ENCODE assay signal across 20 cellular contexts in the genomic region with DNA sequence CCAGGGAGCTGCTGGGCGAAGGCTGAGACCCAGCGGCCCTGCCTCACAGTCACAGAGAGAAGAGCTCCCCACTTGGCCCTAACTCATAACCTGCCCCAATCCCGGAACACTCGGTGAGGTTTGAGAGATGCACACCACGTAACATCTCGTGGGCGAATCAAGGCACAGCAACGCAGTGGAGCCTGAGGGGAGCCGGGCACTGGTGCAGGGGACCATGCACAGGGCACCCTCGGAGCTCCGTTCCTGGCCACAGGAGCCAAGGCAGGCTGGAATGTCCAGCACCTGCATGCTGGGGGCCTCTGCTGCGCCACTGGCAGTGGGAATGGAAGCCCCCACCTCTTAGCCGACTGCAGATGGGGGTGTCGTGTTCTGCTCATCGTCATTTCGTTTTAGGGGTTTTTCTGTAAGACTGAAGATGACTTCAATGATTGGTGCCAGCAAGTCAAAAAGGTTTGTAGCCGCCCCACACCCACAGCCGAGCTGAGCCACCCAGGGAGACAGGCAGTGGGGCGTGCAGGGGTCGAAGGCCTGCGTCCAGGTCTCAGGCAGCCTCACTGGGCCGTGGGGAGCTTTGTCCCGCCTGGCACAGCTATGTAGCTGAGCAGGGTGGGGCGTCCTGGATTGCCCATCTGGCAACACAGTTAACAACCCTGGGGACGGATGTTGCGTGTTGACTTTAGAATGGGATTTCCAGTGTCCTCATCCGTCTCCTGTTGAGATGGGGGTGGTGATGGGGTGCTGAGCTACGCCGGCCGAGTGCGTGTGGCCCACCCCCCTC.
"Had no signal": no experiment of that assay in that cellular context is flagged by ENCODE, and none has a peak within 500 bp of the region (broad histone marks: within the 10 kb centered on the region; RNA-seq: fewer than 3 reads in every experiment).

No MANE protein-coding gene starts in this region.

- H3K27me3 ChIP-seq: esophagus muscularis mucosa, gastroesophageal sphincter, ovary, right lobe of liver, transverse colon had no signal

- H3K4me1 ChIP-seq: esophagus muscularis mucosa, gastroesophageal sphincter, right lobe of liver, transverse colon had no signal

- H3K9me3 Mint-ChIP-seq: central memory CD8-positive, alpha-beta T cell; nephron progenitor cell; stimulated activated memory B cell treated with anti-CD40 and anti-IgM and Interleukin-4, amounts not matched to agents 10 μg/mL and 1 μg/mL and 100 μg/mL, for 72 hours; stimulated activated naive CD8-positive, alpha-beta T cell treated with anti-CD3 and anti-CD28 coated beads, Interleukin-15, amount 100 ng/mL, for 72 hours had no signal

- ATAC-seq: gastroesophageal sphincter; left ventricle myocardium superior; right lobe of liver; stimulated activated memory B cell treated with anti-CD40 and anti-IgM and Interleukin-4, amounts not matched to agents 10 μg/mL and 1 μg/mL and 100 μg/mL, for 72 hours; stimulated activated naive CD8-positive, alpha-beta T cell treated with anti-CD3 and anti-CD28 coated beads, Interleukin-15, amount 100 ng/mL, for 72 hours had no signal

- H3K4me3 Mint-ChIP-seq: central memory CD8-positive, alpha-beta T cell; naive thymus-derived CD4-positive, alpha-beta T cell; nephron progenitor cell; stimulated activated memory B cell treated with anti-CD40 and anti-IgM and Interleukin-4, amounts not matched to agents 10 μg/mL and 1 μg/mL and 100 μg/mL, for 72 hours; stimulated activated naive CD8-positive, alpha-beta T cell treated with anti-CD3 and anti-CD28 coated beads, Interleukin-15, amount 100 ng/mL, for 72 hours had no signal

- H3K27ac Mint-ChIP-seq: naive thymus-derived CD4-positive, alpha-beta T cell; nephron progenitor cell; stimulated activated memory B cell treated with anti-CD40 and anti-IgM and Interleukin-4, amounts not matched to agents 10 μg/mL and 1 μg/mL and 100 μg/mL, for 72 hours; stimulated activated naive CD8-positive, alpha-beta T cell treated with anti-CD3 and anti-CD28 coated beads, Interleukin-15, amount 100 ng/mL, for 72 hours had no signal

- H3K4me1 Mint-ChIP-seq: central memory CD8-positive, alpha-beta T cell had no signal

- FAIRE-seq: endometrium had no signal

- H3K27me3 Mint-ChIP-seq: central memory CD8-positive, alpha-beta T cell; naive thymus-derived CD4-positive, alpha-beta T cell; stimulated activated memory B cell treated with anti-CD40 and anti-IgM and Interleukin-4, amounts not matched to agents 10 μg/mL and 1 μg/mL and 100 μg/mL, for 72 hours; stimulated activated naive CD8-positive, alpha-beta T cell treated with anti-CD3 and anti-CD28 coated beads, Interleukin-15, amount 100 ng/mL, for 72 hours had no signal

- H3K36me3 ChIP-seq: ovary had no signal

- DNase-seq: effector memory CD4-positive, alpha-beta T cell; glutamatergic neuron; islet precursor cell; left ventricle myocardium superior; mesenchymal stem cell; naive thymus-derived CD4-positive, alpha-beta T cell; nephron progenitor cell; ovary; right lobe of liver; stimulated activated CD4-positive, alpha-beta T cell treated with anti-CD3 and anti-CD28 coated beads, Interleukin-4, amount 100 ng/mL, for 1 hour; stimulated activated naive CD8-positive, alpha-beta T cell treated with anti-CD3 and anti-CD28 coated beads, Interleukin-15, amount 100 ng/mL, for 72 hours; transverse colon had no signal

- H3K27ac ChIP-seq: epithelial cell of prostate, esophagus muscularis mucosa, gastroesophageal sphincter, ovary, right lobe of liver, thoracic aorta, transverse colon had no signal

- H3K4me3 ChIP-seq: esophagus muscularis mucosa, gastroesophageal sphincter, lung, ovary, right lobe of liver, thoracic aorta, transverse colon had no signal

- H3K9me3 ChIP-seq: esophagus muscularis mucosa, gastroesophageal sphincter, ovary, right lobe of liver, thoracic aorta, transverse colon had no signal
